Comparison of ENCODE assay signal across 9 cellular contexts in the genomic region with DNA sequence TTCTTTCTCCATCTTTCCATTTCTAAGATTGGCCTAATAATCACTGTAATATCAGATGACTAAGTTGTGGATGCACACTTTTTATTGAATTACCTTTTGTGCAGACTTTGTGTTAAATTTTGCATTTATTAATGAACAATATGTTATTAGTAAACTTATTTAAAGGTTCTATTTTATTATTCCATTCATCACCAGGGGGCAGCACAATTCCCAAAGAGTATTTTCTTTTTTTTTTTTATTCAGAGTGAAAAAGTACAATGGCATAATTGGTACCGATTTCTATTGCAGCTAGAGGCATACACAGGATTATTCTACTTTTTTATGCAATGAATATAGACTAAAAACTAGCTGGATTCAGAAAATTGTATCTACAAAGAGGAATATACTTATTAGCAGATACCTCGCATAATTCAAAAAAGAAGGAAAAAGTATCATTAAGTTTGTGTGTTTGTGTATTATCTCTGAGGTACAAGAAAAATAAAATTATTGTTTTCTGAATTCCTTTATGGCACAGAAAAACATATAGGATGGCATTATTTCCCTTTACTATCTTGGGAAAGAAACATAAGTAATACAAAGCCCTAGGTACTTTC.
DNase-seq lines count a peak whose midpoint lies in the region; ATAC-seq, FAIRE-seq and TF ChIP-seq lines count a peak whose summit lies in the region.
"Had no signal": no experiment of that assay in that cellular context is flagged by ENCODE, and none has a peak within 500 bp of the region (broad histone marks: within the 10 kb centered on the region; RNA-seq: fewer than 3 reads in every experiment).

No MANE protein-coding gene starts in this region.

- no peak for FAIRE-seq in pancreas (lab: Jason Lieb, UNC)

- ATAC-seq in pancreas (no peak), GM18858 (IDR thresholded peaks at IDR 0.05; ENCODE audit: unreplicated experiment) (no peak), GM19023 (IDR thresholded peaks at IDR 0.05; ENCODE audit: unreplicated experiment) (no peak)

- intact Hi-C loops in pancreas (cut with DNase I) = no loop called here

- TF ChIP-seq CTCF in MM.1S (IDR thresholded peaks at IDR 0.05; ENCODE audit: low read length) (peak; percentile 42), epithelial cell of esophagus (IDR thresholded peaks at IDR 0.05; ENCODE audit: insufficient read depth, low read depth, low read length, missing control alignments) (peak; percentile 38), pancreas (IDR thresholded peaks at IDR 0.05) (peak in 3 of 4 donors; percentile 13 to 23 (median 20))

- H3K4me1 ChIP-seq in MM.1S (ENCODE audit: low read length) (no peaks in the 10 kb centered on the region), pancreas (no peaks in the 10 kb centered on the region)

- H3K27ac ChIP-seq in MM.1S (ENCODE audit: low read length) (no peak overlapping the region), pancreas (no peak overlapping the region)

- no peak overlapping the region for H3K9ac ChIP-seq in MM.1S (ENCODE audit: low read length)

- 44 to 50% methylated on average over 2 of the region's 2 CpGs for WGBS in pancreas, 2 donors

- H3K27me3 ChIP-seq in MM.1S (replicated peaks; ENCODE audit: insufficient read depth, low read length) (no peaks in the 10 kb centered on the region), pancreas (no peaks in the 10 kb centered on the region)

- H3K4me2 ChIP-seq in MM.1S (ENCODE audit: low read depth, low read length) = no peak overlapping the region

- no peaks in the 10 kb centered on the region for H3F3A ChIP-seq in MM.1S (ENCODE audit: insufficient read depth, low read length)

- H4K20me1 ChIP-seq in MM.1S (ENCODE audit: insufficient read depth, low read length) = no peaks in the 10 kb centered on the region

- no peaks in the 10 kb centered on the region for H3K79me2 ChIP-seq in MM.1S (ENCODE audit: low read length)

- DNase-seq in GM03348 (ENCODE audit: low spot score) (peak; percentile 31), MM.1S (peak; percentile 33), epithelial cell of esophagus (ENCODE audit: low read depth) (peak; percentile 25), pancreas (no peak), SKM-1 (lab: John Stamatoyannopoulos, UW; ENCODE audit: unreplicated experiment) (no peak)
- DNase-seq: activated T-cell treated with anti-CD3 and anti-CD28 coated beads, Interleukin-2, amount 50 U/mL, for 48 hours; stimulated activated CD4-positive, alpha-beta T cell treated with anti-CD3 and anti-CD28 coated beads, Interleukin-2, amount 100 ng/mL, for 24 hours had no signal

- no peaks in the 10 kb centered on the region for H3K36me3 ChIP-seq in MM.1S (replicated peaks; ENCODE audit: insufficient read depth, low read length)
- no peaks in the 10 kb centered on the region for H3K36me3 ChIP-seq in pancreas

- H3K4me3 ChIP-seq in MM.1S (ENCODE audit: low read length) (no peak overlapping the region), epithelial cell of esophagus (ENCODE audit: low read length) (no peak overlapping the region), pancreas (no peak overlapping the region)

- H3K9me3 ChIP-seq in MM.1S (replicated peaks; ENCODE audit: insufficient read depth, low read length) = no peaks in the 10 kb centered on the region
- no peaks in the 10 kb centered on the region for H3K9me3 ChIP-seq in pancreas

- H3K9me2 ChIP-seq in MM.1S (replicated peaks; ENCODE audit: insufficient read depth, low read length) = no peaks in the 10 kb centered on the region

- no peak overlapping the region for H2AFZ ChIP-seq in MM.1S (ENCODE audit: low read length)

Comparison
In these comparisons a context has a peak if more than half of its experiments do, and no peak if none do; other contexts are left out.
1. DNase-seq: peak in GM03348 (single experiment), MM.1S (single experiment) and epithelial cell of esophagus (single experiment); none in pancreas (0 of 6) and SKM-1 (single experiment).
2. Peak in every context shown above with its lines, with median percentiles within 50 percentile points of each other: CTCF ChIP-seq.